In genomic region chr22:43561421-43562178, GRCh38 we compare ENCODE assay signal across 25 cellular contexts.
DNase-seq lines count a peak whose midpoint lies in the region; ATAC-seq, FAIRE-seq and TF ChIP-seq lines count a peak whose summit lies in the region.
"Had no signal": no experiment of that assay in that cellular context is flagged by ENCODE, and none has a peak within 500 bp of the region (broad histone marks: within the 10 kb centered on the region; RNA-seq: fewer than 3 reads in every experiment).

No MANE protein-coding gene starts in this region.

- TF ChIP-seq POLR2A in esophagus squamous epithelium (IDR thresholded peaks at IDR 0.05) = no peak

- H3K27ac ChIP-seq in esophagus squamous epithelium (no peak overlapping the region), left ventricle myocardium inferior (replicated peaks) (no peak overlapping the region)
- H3K27ac ChIP-seq: spleen had no signal

- H3K4me1 Mint-ChIP-seq in nephron progenitor cell = peaks cover 27% of the 10 kb centered on the region
- H3K4me1 Mint-ChIP-seq: activated naive CD4-positive, alpha-beta T cell treated with anti-CD3 and anti-CD28 coated beads, Interleukin-2, amount 50 U/mL, for 24 hours had no signal

- no peaks in the 10 kb centered on the region for H3K27me3 ChIP-seq in esophagus squamous epithelium
- peaks cover 35% of the 10 kb centered on the region for H3K27me3 ChIP-seq in left ventricle myocardium inferior (ENCODE audit: low read depth)

- H3K9me3 ChIP-seq in esophagus squamous epithelium (peaks cover 0 to 5% (median 0%) of the 10 kb centered on the region in 3 donors), left ventricle myocardium inferior (replicated peaks) (peaks cover 13% of the 10 kb centered on the region)

- H3K36me3 Mint-ChIP-seq in nephron progenitor cell (ENCODE audit: low read depth) = no peaks in the 10 kb centered on the region
- H3K36me3 Mint-ChIP-seq: activated naive CD4-positive, alpha-beta T cell treated with anti-CD3 and anti-CD28 coated beads, Interleukin-2, amount 50 U/mL, for 24 hours had no signal

- H3K9me3 Mint-ChIP-seq in nephron progenitor cell = peaks cover 9% of the 10 kb centered on the region
- H3K9me3 Mint-ChIP-seq: activated naive CD4-positive, alpha-beta T cell treated with anti-CD3 and anti-CD28 coated beads, Interleukin-2, amount 50 U/mL, for 24 hours; CD4-positive, alpha-beta T cell had no signal

- H3K36me3 ChIP-seq in esophagus squamous epithelium (no peaks in the 10 kb centered on the region), left ventricle myocardium inferior (no peaks in the 10 kb centered on the region)
- H3K36me3 ChIP-seq: spleen had no signal

- H3K4me1 ChIP-seq in esophagus squamous epithelium (peaks cover 0 to 35% (median 0%) of the 10 kb centered on the region in 3 donors), left ventricle myocardium inferior (peaks cover 6% of the 10 kb centered on the region)
- H3K4me1 ChIP-seq: spleen had no signal

- H3K27ac Mint-ChIP-seq in nephron progenitor cell = peak overlapping the region; percentile 41
- H3K27ac Mint-ChIP-seq: activated naive CD4-positive, alpha-beta T cell treated with anti-CD3 and anti-CD28 coated beads, Interleukin-2, amount 50 U/mL, for 24 hours; CD4-positive, alpha-beta T cell had no signal

- peaks cover 2% of the 10 kb centered on the region for H3K27me3 Mint-ChIP-seq in nephron progenitor cell (ENCODE audit: low read depth, poor library complexity)

- FAIRE-seq in D721Med (lab: Jason Lieb, UNC) = no peak
- FAIRE-seq: GM12878, GM19239, keratinocyte had no signal

- H3K4me3 ChIP-seq in esophagus squamous epithelium = no peak overlapping the region
- H3K4me3 ChIP-seq in left ventricle myocardium inferior = no peak overlapping the region
- H3K4me3 ChIP-seq: GM12878, lung, spleen had no signal

- H3K4me3 Mint-ChIP-seq in nephron progenitor cell = no peak overlapping the region
- H3K4me3 Mint-ChIP-seq: activated naive CD4-positive, alpha-beta T cell treated with anti-CD3 and anti-CD28 coated beads, Interleukin-2, amount 50 U/mL, for 24 hours; CD4-positive, alpha-beta T cell had no signal

- peak; percentile 41 for DNase-seq in D721Med (ENCODE audit: insufficient read length, low spot score)
- DNase-seq in NCI-H1694 treated with DMSO at 0.1 percent for 48 hours (lab: John Stamatoyannopoulos, UW) = peak; percentile 91
- peak; percentile 73 for DNase-seq in cerebellum (ENCODE audit: low spot score)
- no peak for DNase-seq in nephron progenitor cell
- DNase-seq in esophagus squamous epithelium (lab: John Stamatoyannopoulos, UW) = no peak
- no peak for DNase-seq in left ventricle myocardium inferior
- DNase-seq in sciatic nerve (ENCODE audit: low spot score) = no peak
- DNase-seq: activated CD4-positive, alpha-beta T cell treated with anti-CD3 and anti-CD28 coated beads for 1 hour; activated T-cell treated with anti-CD3 and anti-CD28 coated beads, Interleukin-2, amount 50 U/mL, for 48 hours; CD4-positive, alpha-beta T cell; DMS79 treated with DMSO at 0.1 percent for 48 hours; foreskin fibroblast; NCI-H1105 treated with DMSO at 0.1 percent for 48 hours; NCI-H2107; NCI-H748 treated with DMSO at 0.1 percent for 48 hours; OCI-M1; spleen; stimulated activated CD4-positive, alpha-beta T cell treated with anti-CD3 and anti-CD28 coated beads, Interleukin-4, amount 100 ng/mL, for 24 hours; stimulated activated naive CD4-positive, alpha-beta T cell treated with Interleukin-2 at 50 U/mL for 16 hours had no signal

- intact Hi-C loops in esophagus squamous epithelium (cut with DNase I) = no loop called here
- intact Hi-C loops in left ventricle myocardium inferior (cut with micrococcal nuclease) = no loop called here
- intact Hi-C loops in sciatic nerve (cut with DNase I) = no loop called here

- ATAC-seq in GM18517 (IDR thresholded peaks at IDR 0.05; ENCODE audit: unreplicated experiment) (no peak), sciatic nerve (no peak)
- ATAC-seq: GM12878 had no signal

- no peak for TF ChIP-seq CTCF in D721Med (IDR thresholded peaks at IDR 0.05; ENCODE audit: insufficient read depth, missing control alignments)
- TF ChIP-seq CTCF in nephron progenitor cell (IDR thresholded peaks at IDR 0.05) = no peak
- no peak for TF ChIP-seq CTCF in esophagus squamous epithelium (IDR thresholded peaks at IDR 0.05)
- TF ChIP-seq CTCF in left ventricle myocardium inferior (IDR thresholded peaks at IDR 0.05; ENCODE audit: borderline replicate concordance) = no peak

- WGBS in esophagus squamous epithelium, 2 donors = 65 to 71% methylated on average over 20 of the region's 22 CpGs

Comparison
In these comparisons a context has a peak if more than half of its experiments do, and no peak if none do; other contexts are left out.
1. DNase-seq: peak in D721Med (single experiment), NCI-H1694 treated with DMSO at 0.1 percent for 48 hours (single experiment) and cerebellum (single experiment); none in nephron progenitor cell (single experiment), esophagus squamous epithelium (single experiment), left ventricle myocardium inferior (single experiment) and sciatic nerve (single experiment).